32 cellular contexts compared by ENCODE assay signal in genomic region chr6:12418946-12419345, GRCh38.
"Had no signal": no experiment of that assay in that cellular context is flagged by ENCODE, and none has a peak within 500 bp of the region (broad histone marks: within the 10 kb centered on the region; RNA-seq: fewer than 3 reads in every experiment).

No MANE protein-coding gene starts in this region.

- DNase-seq: activated B cell treated with CpG ODN at 0.5 μM for 24 hours; activated CD4-positive, alpha-beta T cell treated with anti-CD3 and anti-CD28 coated beads, Interleukin-2, amount 50 U/mL, for 1 hour; activated CD8-positive, alpha-beta T cell treated with anti-CD3 and anti-CD28 coated beads for 36 hours; activated gamma-delta T cell treated with Interleukin-2 at 50 U/mL for 16 hours; activated naive CD4-positive, alpha-beta T cell treated with anti-CD3 and anti-CD28 coated beads, Interleukin-2, amount 50 U/mL, for 16 hours; activated T-cell treated with anti-CD3 and anti-CD28 coated beads, Interleukin-2, amount 50 U/mL, for 4 hours; amniotic stem cell; brain microvascular endothelial cell; caudate nucleus; cortex of kidney; effector memory CD8-positive, alpha-beta T cell; glutamatergic neuron; islet precursor cell; left colon; mesenchymal stem cell; naive thymus-derived CD8-positive, alpha-beta T cell; nucleus accumbens; pancreas; psoas muscle; sigmoid colon; small intestine; stimulated activated CD4-positive, alpha-beta T cell treated with anti-CD3 and anti-CD28 coated beads, Interleukin-4, amount 100 ng/mL, for 24 hours; T-helper 17 cell; T1000 had no signal

- ATAC-seq: activated CD8-positive, alpha-beta T cell treated with anti-CD3 and anti-CD28 coated beads for 36 hours; activated T-cell treated with anti-CD3 and anti-CD28 coated beads, Interleukin-2, amount 50 U/mL, for 4 hours; activated T-helper 17 cell treated with anti-CD3 and anti-CD28 coated beads, Interleukin-2, amount 50 U/mL, for 72 hours; effector memory CD8-positive, alpha-beta T cell; naive thymus-derived CD8-positive, alpha-beta T cell; psoas muscle; stimulated activated effector memory CD8-positive, alpha-beta T cell treated with anti-CD3 and anti-CD28 coated beads, Interleukin-12 subunit alpha, Interleukin-12 subunit beta, amount 100 ng/mL, for 72 hours; T-helper 17 cell had no signal

- H3K4me1 ChIP-seq: psoas muscle, vagina had no signal

- H3K4me3 Mint-ChIP-seq: activated B cell treated with CpG ODN at 0.5 μM for 24 hours; activated CD8-positive, alpha-beta T cell treated with anti-CD3 and anti-CD28 coated beads for 36 hours; activated T-cell treated with anti-CD3 and anti-CD28 coated beads, Interleukin-2, amount 50 U/mL, for 4 hours; activated T-helper 17 cell treated with anti-CD3 and anti-CD28 coated beads, Interleukin-2, amount 50 U/mL, for 72 hours; effector memory CD8-positive, alpha-beta T cell; naive thymus-derived CD8-positive, alpha-beta T cell; neural crest cell; stimulated activated effector memory CD8-positive, alpha-beta T cell treated with anti-CD3 and anti-CD28 coated beads, Interleukin-12 subunit alpha, Interleukin-12 subunit beta, amount 100 ng/mL, for 72 hours; stimulated activated naive CD8-positive, alpha-beta T cell treated with anti-CD3 and anti-CD28 coated beads, Interleukin-15, Interleukin-2, amounts not matched to agents 100 ng/mL and 50 ng/mL, for 24 hours; T-helper 17 cell; type B pancreatic cell had no signal

- H3K9me3 Mint-ChIP-seq: activated T-helper 17 cell treated with anti-CD3 and anti-CD28 coated beads, Interleukin-2, amount 50 U/mL, for 72 hours; neural crest cell; stimulated activated effector memory CD8-positive, alpha-beta T cell treated with anti-CD3 and anti-CD28 coated beads, Interleukin-12 subunit alpha, Interleukin-12 subunit beta, amount 100 ng/mL, for 72 hours had no signal

- H3K27me3 ChIP-seq: brain microvascular endothelial cell, esophagus muscularis mucosa, pancreas, sigmoid colon, vagina had no signal

- H3K27ac ChIP-seq: brain microvascular endothelial cell, esophagus muscularis mucosa, pancreas, psoas muscle, sigmoid colon, vagina had no signal

- H3K27ac Mint-ChIP-seq: activated B cell treated with CpG ODN at 0.5 μM for 24 hours; activated CD8-positive, alpha-beta T cell treated with anti-CD3 and anti-CD28 coated beads for 36 hours; activated T-helper 17 cell treated with anti-CD3 and anti-CD28 coated beads, Interleukin-2, amount 50 U/mL, for 72 hours; effector memory CD8-positive, alpha-beta T cell; naive thymus-derived CD8-positive, alpha-beta T cell; stimulated activated effector memory CD8-positive, alpha-beta T cell treated with anti-CD3 and anti-CD28 coated beads, Interleukin-12 subunit alpha, Interleukin-12 subunit beta, amount 100 ng/mL, for 72 hours; stimulated activated naive CD8-positive, alpha-beta T cell treated with anti-CD3 and anti-CD28 coated beads, Interleukin-15, Interleukin-2, amounts not matched to agents 100 ng/mL and 50 ng/mL, for 24 hours; T-helper 17 cell; type B pancreatic cell had no signal

- H3K36me3 ChIP-seq: brain microvascular endothelial cell, esophagus muscularis mucosa, pancreas, sigmoid colon, thoracic aorta, vagina had no signal

- H3K9me3 ChIP-seq: pancreas, psoas muscle, sigmoid colon, thoracic aorta, vagina had no signal

- H3K27me3 Mint-ChIP-seq: activated B cell treated with CpG ODN at 0.5 μM for 24 hours; activated T-helper 17 cell treated with anti-CD3 and anti-CD28 coated beads, Interleukin-2, amount 50 U/mL, for 72 hours had no signal

- H3K4me3 ChIP-seq: esophagus muscularis mucosa, pancreas, psoas muscle, sigmoid colon, thoracic aorta, vagina had no signal

- H3K4me1 Mint-ChIP-seq: activated B cell treated with CpG ODN at 0.5 μM for 24 hours; activated T-helper 17 cell treated with anti-CD3 and anti-CD28 coated beads, Interleukin-2, amount 50 U/mL, for 72 hours; naive thymus-derived CD8-positive, alpha-beta T cell; neural crest cell; stimulated activated effector memory CD8-positive, alpha-beta T cell treated with anti-CD3 and anti-CD28 coated beads, Interleukin-12 subunit alpha, Interleukin-12 subunit beta, amount 100 ng/mL, for 72 hours; T-helper 17 cell had no signal

- H3K36me3 Mint-ChIP-seq: naive thymus-derived CD8-positive, alpha-beta T cell; stimulated activated effector memory CD8-positive, alpha-beta T cell treated with anti-CD3 and anti-CD28 coated beads, Interleukin-12 subunit alpha, Interleukin-12 subunit beta, amount 100 ng/mL, for 72 hours; type B pancreatic cell had no signal
